Comparison of ENCODE assay signal across 23 cellular contexts in the genomic region with DNA sequence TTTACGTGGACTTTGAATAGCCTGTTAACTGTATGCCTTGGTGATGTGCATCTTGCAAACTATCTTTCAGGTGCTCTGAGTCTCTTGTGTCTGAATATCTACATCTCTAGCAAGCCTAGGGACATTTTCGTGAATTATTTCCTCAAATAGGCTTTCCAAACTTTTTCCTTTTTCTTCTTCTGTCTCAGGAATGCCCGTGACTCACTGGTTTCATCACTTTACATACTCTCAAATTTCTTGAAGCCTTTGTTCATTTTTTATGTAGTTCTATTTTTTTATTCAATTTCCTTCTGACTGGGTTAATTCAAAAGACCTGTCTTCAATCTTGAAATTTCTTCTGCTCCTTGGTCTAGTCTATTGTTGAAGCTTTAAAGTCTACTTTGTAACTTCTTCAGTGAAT.
"Had no signal": no experiment of that assay in that cellular context is flagged by ENCODE, and none has a peak within 500 bp of the region (broad histone marks: within the 10 kb centered on the region; RNA-seq: fewer than 3 reads in every experiment).

No MANE protein-coding gene starts in this region.

- H3K27ac ChIP-seq: adrenal gland, ascending aorta, body of pancreas, cardiac muscle cell, PC-9 had no signal

- H3K4me3 Mint-ChIP-seq: activated CD8-positive, alpha-beta T cell treated with anti-CD3 and anti-CD28 coated beads for 36 hours; activated naive CD4-positive, alpha-beta T cell treated with anti-CD3 and anti-CD28 coated beads, Interleukin-2, amount 10 ng/mL, durations not matched to agents 7 days and 5 days; activated naive CD8-positive, alpha-beta T cell treated with anti-CD3 and anti-CD28 coated beads for 36 hours; activated T-cell treated with anti-CD3 and anti-CD28 coated beads, Interleukin-2, amount 50 U/mL, for 72 hours; T-helper 1 cell treated with Interleukin-12 subunit alpha and Interleukin-12 subunit beta and Interleukin-4 antibody, amounts not matched to agents 30 μg/mL and 1 μg/mL, for 36 hours had no signal

- H3K27ac Mint-ChIP-seq: activated CD8-positive, alpha-beta T cell treated with anti-CD3 and anti-CD28 coated beads for 36 hours; activated naive CD4-positive, alpha-beta T cell treated with anti-CD3 and anti-CD28 coated beads, Interleukin-2, amount 10 ng/mL, durations not matched to agents 7 days and 5 days; activated naive CD8-positive, alpha-beta T cell treated with anti-CD3 and anti-CD28 coated beads for 36 hours; activated T-cell treated with anti-CD3 and anti-CD28 coated beads, Interleukin-2, amount 50 U/mL, for 72 hours; activated T-helper 2 cell treated with anti-CD3 and anti-CD28 coated beads, Interferon-gamma antibody, Interleukin-2, Interleukin-4, amounts not matched to agents 10 μg/mL and 5 μg/mL and 100 μg/mL, durations not matched to agents 14 hours and 24 hours and 36 hours; T-helper 1 cell treated with Interleukin-12 subunit alpha and Interleukin-12 subunit beta and Interleukin-4 antibody, amounts not matched to agents 30 μg/mL and 1 μg/mL, for 36 hours had no signal

- H3K36me3 Mint-ChIP-seq: activated naive CD4-positive, alpha-beta T cell treated with anti-CD3 and anti-CD28 coated beads, Interleukin-2, amount 10 ng/mL, durations not matched to agents 7 days and 5 days; activated naive CD8-positive, alpha-beta T cell treated with anti-CD3 and anti-CD28 coated beads for 36 hours had no signal

- H3K4me3 ChIP-seq: adrenal gland, ascending aorta, body of pancreas, cardiac muscle cell, K562, PC-9 had no signal

- H3K27me3 ChIP-seq: adrenal gland, ascending aorta, body of pancreas, cardiac muscle cell had no signal

- H3K27me3 Mint-ChIP-seq: activated CD8-positive, alpha-beta T cell treated with anti-CD3 and anti-CD28 coated beads for 36 hours; activated naive CD4-positive, alpha-beta T cell treated with anti-CD3 and anti-CD28 coated beads, Interleukin-2, amount 10 ng/mL, durations not matched to agents 7 days and 5 days; activated naive CD8-positive, alpha-beta T cell treated with anti-CD3 and anti-CD28 coated beads for 36 hours had no signal

- H3K36me3 ChIP-seq: adrenal gland, ascending aorta, cardiac muscle cell had no signal

- H3K4me1 ChIP-seq: adrenal gland, ascending aorta, body of pancreas had no signal

- H3K4me1 Mint-ChIP-seq: activated naive CD4-positive, alpha-beta T cell treated with anti-CD3 and anti-CD28 coated beads, Interleukin-2, amount 10 ng/mL, durations not matched to agents 7 days and 5 days; activated naive CD8-positive, alpha-beta T cell treated with anti-CD3 and anti-CD28 coated beads for 36 hours had no signal

- DNase-seq: activated CD4-positive, alpha-beta T cell treated with anti-CD3 and anti-CD28 coated beads for 4 hours; activated CD8-positive, alpha-beta memory T cell treated with anti-CD3 and anti-CD28 coated beads, Interleukin-2, amount 50 U/mL, for 4 hours; activated CD8-positive, alpha-beta T cell treated with anti-CD3 and anti-CD28 coated beads for 36 hours; activated gamma-delta T cell treated with Interleukin-2 at 50 U/mL for 16 hours; activated naive CD4-positive, alpha-beta T cell treated with anti-CD3 and anti-CD28 coated beads, Interleukin-2, amount 10 ng/mL, durations not matched to agents 7 days and 5 days; activated naive CD8-positive, alpha-beta T cell treated with anti-CD3 and anti-CD28 coated beads for 36 hours; activated T-cell treated with anti-CD3 and anti-CD28 coated beads, Interleukin-2, amount 50 U/mL, for 72 hours; adrenal gland; body of pancreas; Karpas-422; NCI-H1048; NCI-H146; NCI-H187 treated with DMSO at 0.1 percent for 48 hours; NCI-H2081 treated with DMSO at 0.1 percent for 48 hours; NCI-H226; NCI-H510A treated with DMSO at 0.1 percent for 48 hours; PC-9; SHP77 treated with DMSO at 0.1 percent for 48 hours had no signal
